Comparison of ENCODE assay signal across 9 cellular contexts in genomic region chr2:69138793-69139510, GRCh38.
DNase-seq lines count a peak whose midpoint lies in the region; ATAC-seq and TF ChIP-seq lines count a peak whose summit lies in the region.
"Had no signal": no experiment of that assay in that cellular context is flagged by ENCODE, and none has a peak within 500 bp of the region (broad histone marks: within the 10 kb centered on the region; RNA-seq: fewer than 3 reads in every experiment).

No MANE protein-coding gene starts in this region.

- 59% methylated on average over 1 of the region's 1 CpG for WGBS in right cardiac atrium
- 52% methylated on average over 1 of the region's 1 CpG for WGBS in suprapubic skin

- H3K9me3 ChIP-seq in right cardiac atrium (ENCODE audit: control insufficient read depth, low read length) (no peaks in the 10 kb centered on the region), suprapubic skin (no peaks in the 10 kb centered on the region)

- H3K27me3 ChIP-seq in right cardiac atrium (ENCODE audit: control insufficient read depth, insufficient read depth) (no peaks in the 10 kb centered on the region), suprapubic skin (no peaks in the 10 kb centered on the region)

- no peak for TF ChIP-seq EP300 in suprapubic skin (IDR thresholded peaks at IDR 0.05)

- H3K27ac ChIP-seq in right cardiac atrium (ENCODE audit: low read length) (no peak overlapping the region), suprapubic skin (peak overlapping the region; percentile 61)
- H3K27ac ChIP-seq: HL-60 had no signal

- peak overlapping the region; percentile 3; the same call in 1 of the 2 replicates for H3K4me3 ChIP-seq in HFF-Myc (replicated peaks; ENCODE audit: low read depth, low read length)
- H3K4me3 ChIP-seq in right cardiac atrium (ENCODE audit: low read length), result no peak overlapping the region
- no peak overlapping the region for H3K4me3 ChIP-seq in suprapubic skin

- peak; percentile 65 to 80 for ATAC-seq in right cardiac atrium
- no peak for ATAC-seq in GM18909 (IDR thresholded peaks at IDR 0.05; ENCODE audit: poor library complexity, unreplicated experiment)

- intact Hi-C loops in right cardiac atrium (cut with DNase I), result no loop called here

- TF ChIP-seq POLR2A in suprapubic skin (IDR thresholded peaks at IDR 0.05), result no peak

- DNase-seq in HFF-Myc (ENCODE audit: extremely low read depth, low read depth) (peak; percentile 66), amniotic epithelial cell (ENCODE audit: low read depth) (peak; percentile 91), right cardiac atrium (peak; percentile 52 to 71 (median 68)), suprapubic skin (ENCODE audit: low spot score in 2 of 2) (no peak), DMS53 treated with DMSO at 0.1 percent for 48 hours (lab: John Stamatoyannopoulos, UW; ENCODE audit: unreplicated experiment) (no peak), NCI-H2196 (lab: John Stamatoyannopoulos, UW; ENCODE audit: unreplicated experiment) (no peak), NCI-H774 (lab: John Stamatoyannopoulos, UW) (no peak)

- H3K4me1 ChIP-seq in right cardiac atrium (ENCODE audit: control insufficient read depth, insufficient read depth, low read length) (no peaks in the 10 kb centered on the region), suprapubic skin (peaks cover 36% of the 10 kb centered on the region)

- H3K36me3 ChIP-seq in suprapubic skin, result no peaks in the 10 kb centered on the region

- no peak for TF ChIP-seq CTCF in HFF-Myc (IDR thresholded peaks at IDR 0.05; ENCODE audit: low read depth, low read length, missing control alignments)
- TF ChIP-seq CTCF in suprapubic skin (IDR thresholded peaks at IDR 0.05), result no peak

Comparison
In these comparisons a context has a peak if more than half of its experiments do, and no peak if none do; other contexts are left out.
1. DNase-seq: peak in HFF-Myc (single experiment), amniotic epithelial cell (single experiment) and right cardiac atrium (3 of 3); none in suprapubic skin (0 of 2), DMS53 treated with DMSO at 0.1 percent for 48 hours (single experiment), NCI-H2196 (single experiment) and NCI-H774 (single experiment).